Comparison of ENCODE assay signal across 29 cellular contexts in genomic region chr4:32958586-32958985, GRCh38.
"Had no signal": no experiment of that assay in that cellular context is flagged by ENCODE, and none has a peak within 500 bp of the region (broad histone marks: within the 10 kb centered on the region; RNA-seq: fewer than 3 reads in every experiment).

No MANE protein-coding gene starts in this region.

- ATAC-seq: T-cell, T-helper 17 cell had no signal

- H3K4me1 ChIP-seq: Peyer's patch, SJSA1 had no signal

- H3K9me3 ChIP-seq: Peyer's patch, SJSA1, SK-N-SH had no signal

- H3K27me3 ChIP-seq: Peyer's patch, SJSA1 had no signal

- H3K4me2 ChIP-seq: SK-N-SH had no signal

- DNase-seq: Karpas-422, NCI-H1048, NCI-H1092 treated with DMSO at 0.1 percent for 48 hours, NCI-H1105 treated with DMSO at 0.1 percent for 48 hours, NCI-H1417, NCI-H1436, NCI-H146, NCI-H1694, NCI-H187, NCI-H1930, NCI-H2029 treated with DMSO at 0.1 percent for 48 hours, NCI-H2081 treated with DMSO at 0.1 percent for 48 hours, NCI-H2107, NCI-H2171, NCI-H226, NCI-H446 treated with DMSO at 0.1 percent for 48 hours, NCI-H510A, NCI-H524, NCI-H526, NCI-H69, NCI-H748 treated with DMSO at 0.1 percent for 48 hours, Peyer's patch, Right ventricle myocardium superior, RPMI8226, SHP77 treated with DMSO at 0.1 percent for 48 hours, SK-N-SH, T-cell, T-helper 17 cell had no signal

- H3K4me3 ChIP-seq: Peyer's patch, SJSA1 had no signal

- H3K36me3 ChIP-seq: Peyer's patch, SJSA1 had no signal

- H3K9ac ChIP-seq: SK-N-SH had no signal

- H3K27ac ChIP-seq: Peyer's patch, SJSA1 had no signal

- H3K9me2 ChIP-seq: SK-N-SH had no signal
